ENCODE assay signal across 8 cellular contexts in the genomic region with DNA sequence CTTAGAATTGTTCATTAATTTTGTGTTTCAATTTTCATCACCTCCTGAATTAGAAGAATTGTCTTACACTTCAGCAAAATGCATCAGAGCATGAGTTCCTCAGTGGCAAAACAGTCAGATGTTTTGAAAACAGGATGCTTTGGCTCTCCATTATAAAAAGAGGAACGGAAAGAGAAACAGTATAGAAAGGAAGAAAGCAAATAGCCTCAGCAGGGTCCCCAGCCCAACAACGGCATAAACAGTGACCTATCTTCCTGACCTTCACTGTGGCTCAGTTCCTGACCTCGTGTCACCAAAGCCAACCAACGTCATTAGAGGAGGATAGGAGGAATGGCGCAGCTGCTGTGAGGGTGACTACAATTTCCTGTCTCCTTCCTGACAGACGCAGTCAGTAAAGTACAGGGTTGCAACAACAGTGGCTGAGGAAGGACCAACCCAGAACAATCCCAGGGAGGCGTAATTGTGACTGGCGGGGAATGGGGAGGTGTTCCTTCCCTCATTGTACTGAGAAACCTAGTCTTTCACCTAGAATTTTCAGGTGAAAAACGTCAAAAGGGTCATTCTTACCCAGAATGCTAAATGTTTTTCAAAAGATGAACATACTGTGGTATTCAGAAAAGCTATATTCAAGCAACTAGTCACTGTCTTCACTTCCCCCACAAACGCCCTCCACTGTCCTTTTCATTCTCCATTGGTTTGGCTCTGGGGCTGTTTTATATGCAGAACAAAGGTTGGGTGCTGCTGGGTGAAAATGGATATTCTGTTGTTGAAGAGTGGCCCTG.
DNase-seq lines count a peak whose midpoint lies in the region; ATAC-seq and TF ChIP-seq lines count a peak whose summit lies in the region.

No MANE protein-coding gene starts in this region.

- intact Hi-C loops in dorsolateral prefrontal cortex (cut with DNase I) = no loop called here

- ATAC-seq in GM19438 (IDR thresholded peaks at IDR 0.05; ENCODE audit: low read depth, unreplicated experiment) (peak; percentile 78), HG03558 (IDR thresholded peaks at IDR 0.05; ENCODE audit: extremely low read depth, unreplicated experiment) (peak; percentile 74)
- ATAC-seq in naive thymus-derived CD8-positive, alpha-beta T cell = peak; percentile 76 to 87

- H3K27ac ChIP-seq in dorsolateral prefrontal cortex (peak overlapping the region; percentile 2 to 93 (median 84)), subcutaneous abdominal adipose tissue (ENCODE audit: low read depth, low read length) (peak overlapping the region; percentile 75)

- H3K9ac ChIP-seq in subcutaneous abdominal adipose tissue (ENCODE audit: low read length in 5 of 5) = peak overlapping the region in 2 of 5 donors; percentile 6 to 38

- no peaks in the 10 kb centered on the region for H3K27me3 ChIP-seq in dorsolateral prefrontal cortex
- peaks cover 0 to 4% (median 0%) of the 10 kb centered on the region in 5 donors for H3K27me3 ChIP-seq in subcutaneous abdominal adipose tissue (ENCODE audit: control insufficient read depth in 5 of 5, insufficient read depth in 4 of 5, low read length in 5 of 5)

- H3K9me3 ChIP-seq in subcutaneous abdominal adipose tissue (ENCODE audit: control insufficient read depth in 5 of 5, low read length in 5 of 5) = no peaks in the 10 kb centered on the region

- H3K9me3 Mint-ChIP-seq in naive thymus-derived CD8-positive, alpha-beta T cell = no peaks in the 10 kb centered on the region

- POLR2A ChIA-PET in naive thymus-derived CD8-positive, alpha-beta T cell (lab: Charles Lee) = interaction anchor here (0.7 to 3.9 kb wide), 8 partner anchors 9 to 109 kb away, joined by 3 to 23 read pairs (median 4); no protein-coding TSS in a partner anchor

- H3K36me3 ChIP-seq in subcutaneous abdominal adipose tissue (ENCODE audit: control insufficient read depth in 5 of 5, insufficient read depth in 5 of 5, low read length in 5 of 5) = no peaks in the 10 kb centered on the region

- DNase-seq in AG20443 (ENCODE audit: low spot score) (peak; percentile 41), dorsolateral prefrontal cortex (peak in 7 of 10 donors; percentile 33 to 57 (median 48)), DMS79 treated with DMSO at 0.1 percent for 48 hours (lab: John Stamatoyannopoulos, UW) (no peak)
- peak; percentile 40 for DNase-seq in activated CD4-positive, alpha-beta T cell treated with anti-CD3 and anti-CD28 coated beads for 1 hour
- DNase-seq in naive thymus-derived CD8-positive, alpha-beta T cell = peak; percentile 26 to 87 (median 80)

- peak overlapping the region; percentile 93 to 100 (median 98) for H3K4me3 Mint-ChIP-seq in naive thymus-derived CD8-positive, alpha-beta T cell

- peaks cover 7 to 59% (median 30%) of the 10 kb centered on the region in 5 donors for H3K4me1 ChIP-seq in subcutaneous abdominal adipose tissue (ENCODE audit: control insufficient read depth in 5 of 5, insufficient read depth in 5 of 5, low read length in 5 of 5)

- no peak for TF ChIP-seq CTCF in dorsolateral prefrontal cortex (IDR thresholded peaks at IDR 0.05 in 54 of 56, conservative IDR thresholded peaks at IDR 0.05 in 2 of 56; ENCODE audit: low read depth in 1 of 56, partially characterized antibody in 56 of 56)

- peaks cover 0 to 3% (median 0%) of the 10 kb centered on the region in 3 donors for H3K36me3 Mint-ChIP-seq in naive thymus-derived CD8-positive, alpha-beta T cell

- H3K27me3 Mint-ChIP-seq in naive thymus-derived CD8-positive, alpha-beta T cell = no peaks in the 10 kb centered on the region

- H3K27ac Mint-ChIP-seq in naive thymus-derived CD8-positive, alpha-beta T cell = peak overlapping the region; percentile 95 to 100 (median 99)

- H3K4me3 ChIP-seq in dorsolateral prefrontal cortex (peak overlapping the region in 52 of 59 donors; percentile 5 to 73 (median 58)), subcutaneous abdominal adipose tissue (ENCODE audit: low read depth in 1 of 5, low read length in 5 of 5) (peak overlapping the region in 3 of 5 donors; percentile 27 to 79 (median 71))

- peaks cover 9 to 72% (median 53%) of the 10 kb centered on the region in 4 donors for H3K4me1 Mint-ChIP-seq in naive thymus-derived CD8-positive, alpha-beta T cell
